ENCODE assay signal across 17 cellular contexts in the genomic region with DNA sequence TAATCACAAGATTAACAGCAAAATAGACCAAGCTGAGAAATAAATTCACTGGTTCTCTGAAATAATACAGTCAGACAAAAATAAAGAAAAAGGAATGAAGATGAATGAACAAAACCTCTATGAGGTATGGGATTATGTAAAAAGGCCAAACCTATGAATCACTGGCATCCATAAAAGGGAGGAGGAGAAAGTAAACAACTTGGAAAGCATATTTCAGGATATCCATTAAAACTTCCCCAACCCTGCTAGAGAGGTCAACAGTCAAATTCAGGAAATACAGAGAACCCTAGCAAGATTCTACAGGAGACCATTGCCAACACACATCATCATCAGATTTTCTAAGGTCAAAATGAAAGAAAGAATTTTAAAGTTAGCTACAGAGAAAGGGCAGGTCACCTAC.
A peak's percentile ranks its signal among the peaks of the same experiment; 100 is the strongest.
DNase-seq lines count a peak whose midpoint lies in the region; TF ChIP-seq lines count a peak whose summit lies in the region.
"Had no signal": no experiment of that assay in that cellular context is flagged by ENCODE, and none has a peak within 500 bp of the region (broad histone marks: within the 10 kb centered on the region; RNA-seq: fewer than 3 reads in every experiment).

No MANE protein-coding gene starts in this region.

- H3K4me3 ChIP-seq in AG09309 (ENCODE audit: control insufficient read depth, low read depth, low read length) = no peak overlapping the region
- no peak overlapping the region for H3K4me3 ChIP-seq in A673 (ENCODE audit: low read depth, low read length, poor library complexity, severe bottlenecking)
- H3K4me3 ChIP-seq: coronary artery, thoracic aorta had no signal

- no peaks in the 10 kb centered on the region for H3K9me3 ChIP-seq in A673 (ENCODE audit: low read depth, low read length, poor library complexity, severe bottlenecking)
- H3K9me3 ChIP-seq: thoracic aorta had no signal

- BruUV-seq in A673 (replicated peaks; lab: Mats Ljungman, UMichigan) = no TSS peak

- intact Hi-C loops in A673 (cut with micrococcal nuclease; ENCODE audit: unreplicated experiment) = no loop called here

- no peak overlapping the region for H3K27ac ChIP-seq in A673 (ENCODE audit: low read depth, low read length, poor library complexity, severe bottlenecking)
- H3K27ac ChIP-seq: coronary artery, thoracic aorta had no signal

- no peaks in the 10 kb centered on the region for H3K27me3 ChIP-seq in A673 (replicated peaks; ENCODE audit: insufficient read depth, low read depth, low read length, poor library complexity)

- POLR2A ChIA-PET in A673 (lab: Charles Lee; ENCODE audit: low non-redundant PET) = no interaction called here

- no peak for TF ChIP-seq CTCF in AG09309 (IDR thresholded peaks at IDR 0.05; ENCODE audit: control insufficient read depth, insufficient read depth, low read depth, low read length, missing control alignments)
- no peak for TF ChIP-seq CTCF in A673 (conservative IDR thresholded peaks at IDR 0.05; ENCODE audit: low read depth, low read length)

- CTCF ChIA-PET in A673 (lab: Charles Lee) = no interaction called here

- H3K4me1 ChIP-seq in A673 (ENCODE audit: insufficient read depth, low read length, poor library complexity, severe bottlenecking) = peaks cover 11% of the 10 kb centered on the region

- no peaks in the 10 kb centered on the region for H3K36me3 ChIP-seq in A673 (ENCODE audit: insufficient read depth, low read length, poor library complexity, severe bottlenecking)
- H3K36me3 ChIP-seq: thoracic aorta had no signal

- DNase-seq in AG09309 (ENCODE audit: low read depth) = peak; percentile 24
- DNase-seq in HT-29 (ENCODE audit: low spot score) = peak; percentile 69
- DNase-seq in astrocyte of the hippocampus (ENCODE audit: low read depth, low spot score) = peak; percentile 49
- DNase-seq in iris pigment epithelial cell (ENCODE audit: low read depth) = peak; percentile 56
- DNase-seq in glomerular visceral epithelial cell (ENCODE audit: extremely low spot score) = no peak
- DNase-seq in A673 (ENCODE audit: low spot score) = no peak
- DNase-seq in NCI-H510A (lab: John Stamatoyannopoulos, UW) = no peak
- DNase-seq in NCI-H524 (lab: John Stamatoyannopoulos, UW) = no peak
- DNase-seq: activated CD4-positive, alpha-beta memory T cell treated with anti-CD3 and anti-CD28 coated beads for 36 hours; activated naive CD8-positive, alpha-beta T cell treated with anti-CD3 and anti-CD28 coated beads, Interleukin-2, amount 10 ng/mL, durations not matched to agents 7 days and 5 days; activated T-cell treated with anti-CD3 and anti-CD28 coated beads, Interleukin-2, amount 50 U/mL, for 72 hours; KBM-7; naive thymus-derived CD4-positive, alpha-beta T cell; NCI-H446 treated with DMSO at 0.1 percent for 48 hours; stimulated activated CD8-positive, alpha-beta memory T cell treated with anti-CD3 and anti-CD28 coated beads, Interleukin-4, amount 100 ng/mL, for 48 hours had no signal

Comparison
In these comparisons a context has a peak if more than half of its experiments do, and no peak if none do; other contexts are left out.
1. DNase-seq: peak in AG09309 (single experiment), HT-29 (single experiment), astrocyte of the hippocampus (single experiment) and iris pigment epithelial cell (single experiment); none in glomerular visceral epithelial cell (single experiment), A673 (single experiment), NCI-H510A (single experiment) and NCI-H524 (0 of 2).